In the genomic region with DNA sequence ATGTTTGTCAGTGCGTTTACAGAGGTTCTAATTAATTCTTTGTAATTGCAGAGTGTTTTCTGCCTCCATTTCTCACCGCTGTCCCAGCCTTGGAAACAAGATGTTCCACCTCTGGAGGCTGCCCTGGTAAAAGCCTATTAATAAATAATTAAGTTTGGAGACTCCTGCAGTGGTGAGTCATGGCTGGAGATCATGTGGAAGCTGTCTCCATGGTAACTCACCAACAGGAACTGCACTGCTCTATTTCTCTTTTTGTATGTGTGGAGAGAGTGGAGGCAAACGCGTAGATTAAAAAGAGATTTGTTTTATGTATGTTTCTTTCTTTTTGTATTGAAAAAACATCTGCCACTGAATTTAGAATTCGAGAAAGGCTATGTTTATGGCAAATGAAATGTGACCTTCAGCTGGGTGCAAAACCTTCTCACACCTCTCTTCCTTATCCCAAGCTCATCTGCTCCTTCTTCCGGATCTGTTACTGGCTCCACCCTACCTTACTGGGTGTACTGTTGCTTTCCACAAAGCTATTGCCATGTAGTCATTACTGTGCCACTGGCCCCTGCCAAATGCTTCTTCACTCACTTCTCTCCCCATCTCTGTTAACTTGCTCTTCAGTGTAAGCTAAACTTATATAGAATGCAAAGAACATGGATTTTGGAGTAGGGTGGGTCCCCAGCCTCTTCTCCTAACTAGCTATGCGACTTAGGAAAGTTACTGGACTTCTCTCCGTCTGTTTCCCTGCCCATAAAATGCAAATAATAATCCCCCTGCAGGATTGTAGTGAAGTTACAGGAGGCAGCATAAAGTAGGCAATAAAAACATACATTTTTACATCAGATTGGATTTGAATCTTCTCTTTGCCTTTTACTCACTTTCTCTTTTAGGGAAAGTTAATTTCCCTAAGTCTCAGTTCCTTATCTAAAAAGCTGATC, we compare ENCODE assay signal across 8 cellular contexts.
DNase-seq lines count a peak whose midpoint lies in the region; ATAC-seq and TF ChIP-seq lines count a peak whose summit lies in the region.

No MANE protein-coding gene starts in this region.

- peak; percentile 56 for DNase-seq in NCI-H748 treated with DMSO at 0.1 percent for 48 hours (lab: John Stamatoyannopoulos, UW)
- DNase-seq in esophagus muscularis mucosa (ENCODE audit: extremely low spot score), result no peak
- DNase-seq in non-pigmented ciliary epithelial cell (ENCODE audit: low read depth), result peak; percentile 23
- no peak for DNase-seq in stomach

- TF ChIP-seq POLR2A in esophagus muscularis mucosa (IDR thresholded peaks at IDR 0.05; ENCODE audit: low read depth), result no peak
- TF ChIP-seq POLR2A in stomach (IDR thresholded peaks at IDR 0.05), result no peak

- peaks cover 10% of the 10 kb centered on the region; the same call in 1 of the 2 replicates for H3K4me1 ChIP-seq in ES-I3 (ENCODE audit: insufficient read depth, low read length)
- peaks cover 11 to 14% (median 13%) of the 10 kb centered on the region in 4 donors for H3K4me1 ChIP-seq in esophagus muscularis mucosa
- H3K4me1 ChIP-seq in stomach, result peaks cover 0 to 9% (median 0%) of the 10 kb centered on the region in 4 donors

- H3K27ac ChIP-seq in esophagus muscularis mucosa (replicated peaks in 1 of 4), result peak overlapping the region; percentile 62 to 72 (median 64)
- no peak overlapping the region for H3K27ac ChIP-seq in stomach

- no peaks in the 10 kb centered on the region for H3K27me3 ChIP-seq in esophagus muscularis mucosa
- H3K27me3 ChIP-seq in stomach, result no peaks in the 10 kb centered on the region

- H3K9me3 ChIP-seq in ES-I3 (ENCODE audit: control insufficient read depth, insufficient read depth, low read length) (no peaks in the 10 kb centered on the region), esophagus muscularis mucosa (no peaks in the 10 kb centered on the region), stomach (no peaks in the 10 kb centered on the region)

- H3K36me3 ChIP-seq in ES-I3 (ENCODE audit: insufficient read depth, low read length) (no peaks in the 10 kb centered on the region), esophagus muscularis mucosa (no peaks in the 10 kb centered on the region), stomach (no peaks in the 10 kb centered on the region)

- TF ChIP-seq CTCF in esophagus muscularis mucosa (IDR thresholded peaks at IDR 0.05) (no peak), stomach (IDR thresholded peaks at IDR 0.05) (no peak)

- peak overlapping the region; percentile 14 to 37 (median 27) for H3K4me3 ChIP-seq in esophagus muscularis mucosa
- no peak overlapping the region for H3K4me3 ChIP-seq in stomach

- intact Hi-C loops in esophagus muscularis mucosa (cut with DNase I) (no loop called here), stomach (cut with DNase I; ENCODE audit: low total_unique reads) (no loop called here)

- 22% methylated on average over 8 of the region's 8 CpGs for WGBS in esophagus muscularis mucosa
- 23 to 24% (median 24%) methylated on average over 8 of the region's 8 CpGs for WGBS in stomach, 5 donors

- ATAC-seq in HG03196 (IDR thresholded peaks at IDR 0.05; ENCODE audit: unreplicated experiment) (no peak), HG02870 (IDR thresholded peaks at IDR 0.05; ENCODE audit: unreplicated experiment) (no peak), GM19455 (IDR thresholded peaks at IDR 0.05; ENCODE audit: unreplicated experiment) (no peak)

- TF ChIP-seq EP300 in esophagus muscularis mucosa (IDR thresholded peaks at IDR 0.05), result no peak
- TF ChIP-seq EP300 in stomach (IDR thresholded peaks at IDR 0.05), result no peak

- H3K9ac ChIP-seq in ES-I3 (ENCODE audit: low read depth, low read length), result peak overlapping the region; percentile 27; the same call in 1 of the 2 replicates

Comparison
In these comparisons a context has a peak if more than half of its experiments do, and no peak if none do; other contexts are left out.
1. DNase-seq: peak in NCI-H748 treated with DMSO at 0.1 percent for 48 hours (single experiment) and non-pigmented ciliary epithelial cell (single experiment); none in esophagus muscularis mucosa (single experiment) and stomach (single experiment).
2. H3K27ac ChIP-seq: peak in esophagus muscularis mucosa (4 of 4); none in stomach (0 of 5).
3. H3K4me3 ChIP-seq: peak in esophagus muscularis mucosa (4 of 4); none in stomach (0 of 4).